In the genomic region with DNA sequence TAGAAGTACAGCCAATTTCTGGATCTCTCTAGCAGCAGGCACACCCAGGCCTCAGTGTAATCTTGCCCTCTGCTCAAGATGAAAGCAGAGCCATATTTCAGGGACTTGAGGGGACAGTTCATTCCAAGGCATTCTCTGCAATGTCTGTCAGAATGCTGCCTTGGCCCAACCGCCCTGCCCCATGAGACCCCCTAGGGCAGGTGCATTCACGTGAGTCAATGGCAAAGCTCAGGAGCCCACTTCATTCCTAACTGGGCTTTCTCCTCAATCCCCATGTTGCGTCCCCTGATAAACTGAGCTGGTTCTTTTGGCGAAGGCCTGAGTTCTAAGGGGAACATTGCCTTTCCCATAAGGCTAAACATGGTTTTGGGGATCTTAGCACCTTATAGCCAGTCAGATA, we compare ENCODE assay signal across 31 cellular contexts. TPM values are rescaled to one million over a fixed set of nuclear protein-coding genes. Genes with fewer than 3 reads are reported as not detected.
"Had no signal": no experiment of that assay in that cellular context is flagged by ENCODE, and none has a peak within 500 bp of the region (broad histone marks: within the 10 kb centered on the region; RNA-seq: fewer than 3 reads in every experiment).

No MANE protein-coding gene starts in this region.

- H3K4me3 ChIP-seq: MG63 had no signal

- H3K27me3 ChIP-seq: MG63 had no signal

- DNase-seq: MG63, MM.1S, NCI-H1048, NCI-H1092, NCI-H1092 treated with DMSO at 0.1 percent for 48 hours, NCI-H1105, NCI-H1417 treated with DMSO at 0.1 percent for 48 hours, NCI-H1436, NCI-H1436 treated with DMSO at 0.1 percent for 48 hours, NCI-H1694, NCI-H1694 treated with DMSO at 0.1 percent for 48 hours, NCI-H187, NCI-H187 treated with DMSO at 0.1 percent for 48 hours, NCI-H1930, NCI-H2029, NCI-H2029 treated with DMSO at 0.1 percent for 48 hours, NCI-H2081, NCI-H2081 treated with DMSO at 0.1 percent for 48 hours, NCI-H2107, NCI-H2171, NCI-H2171 treated with DMSO at 0.1 percent for 48 hours, NCI-H2227 treated with DMSO at 0.1 percent for 48 hours, NCI-H226, NCI-H446, NCI-H446 treated with DMSO at 0.1 percent for 48 hours, NCI-H510A, NCI-H510A treated with DMSO at 0.1 percent for 48 hours had no signal

- H3K9me3 ChIP-seq: MG63 had no signal

- H3K36me3 ChIP-seq: MG63 had no signal

RNA-seq across cellular contexts. Expression of a gene that starts 9.5 kb away (rescaled TPM):
- total RNA-seq: LHCN-M2, M059J, MCF 10A, NCI-H460 had no signal
